ENCODE assay signal across 18 cellular contexts in genomic region chr2:2755990-2756389, GRCh38.
DNase-seq lines count a peak whose midpoint lies in the region; TF ChIP-seq lines count a peak whose summit lies in the region.
"Had no signal": no experiment of that assay in that cellular context is flagged by ENCODE, and none has a peak within 500 bp of the region (broad histone marks: within the 10 kb centered on the region; RNA-seq: fewer than 3 reads in every experiment).

No MANE protein-coding gene starts in this region.

- H3K27me3 ChIP-seq in left ventricle myocardium inferior (ENCODE audit: low read depth) (peaks cover 6% of the 10 kb centered on the region), spleen (replicated peaks in 1 of 7) (no peaks in the 10 kb centered on the region)
- H3K27me3 ChIP-seq: BLaER1 treated with 17β-estradiol and CSF1 and Interleukin-3, amounts not matched to agents 10 nM and 100 nM had no signal

- DNase-seq in cardiac septum (ENCODE audit: low spot score) = peak; percentile 62
- no peak for DNase-seq in left ventricle myocardium inferior
- no peak for DNase-seq in nephron progenitor cell
- peak; percentile 61 for DNase-seq in spleen
- DNase-seq in ureter (ENCODE audit: low spot score) = no peak
- DNase-seq in NCI-H1048 (lab: John Stamatoyannopoulos, UW) = no peak
- DNase-seq: AML-193; Caco-2; Calu3; CD4-positive, alpha-beta T cell; CD8-positive, alpha-beta T cell; DMS79 treated with DMSO at 0.1 percent for 48 hours; GF-D8 had no signal

- intact Hi-C loops in cardiac septum (cut with DNase I) (no loop called here), left ventricle myocardium inferior (cut with micrococcal nuclease) (no loop called here), spleen (cut with DNase I; ENCODE audit: low total_unique reads) (no loop called here)

- H3K27ac ChIP-seq in left ventricle myocardium inferior (replicated peaks) (no peak overlapping the region), spleen (no peak overlapping the region)
- H3K27ac ChIP-seq: 22Rv1; A549; BLaER1 treated with 17β-estradiol and CSF1 and Interleukin-3, amounts not matched to agents 10 nM and 100 nM; C4-2B had no signal

- WGBS in spleen, 5 donors = 80 to 96% (median 89%) methylated on average over 5 of the region's 5 CpGs

- no peaks in the 10 kb centered on the region for H3K4me1 ChIP-seq in left ventricle myocardium inferior
- H3K4me1 ChIP-seq in spleen = no peaks in the 10 kb centered on the region
- H3K4me1 ChIP-seq: A549, Caco-2 had no signal

- peaks cover 6% of the 10 kb centered on the region for H3K27me3 Mint-ChIP-seq in nephron progenitor cell (ENCODE audit: low read depth, poor library complexity)
- H3K27me3 Mint-ChIP-seq: B cell; CD4-positive, alpha-beta T cell had no signal

- H3K4me3 Mint-ChIP-seq in nephron progenitor cell = no peak overlapping the region
- H3K4me3 Mint-ChIP-seq: B cell; CD4-positive, alpha-beta T cell; CD8-positive, alpha-beta T cell had no signal

- H3K27ac Mint-ChIP-seq in nephron progenitor cell = peak overlapping the region; percentile 45
- H3K27ac Mint-ChIP-seq: B cell; CD4-positive, alpha-beta T cell; CD8-positive, alpha-beta T cell had no signal

- H3K4me3 ChIP-seq in left ventricle myocardium inferior = no peak overlapping the region
- no peak overlapping the region for H3K4me3 ChIP-seq in spleen
- H3K4me3 ChIP-seq: A549; BLaER1 treated with 17β-estradiol and CSF1 and Interleukin-3, amounts not matched to agents 10 nM and 100 nM had no signal

- no peak for TF ChIP-seq CTCF in left ventricle myocardium inferior (IDR thresholded peaks at IDR 0.05; ENCODE audit: borderline replicate concordance)
- TF ChIP-seq CTCF in nephron progenitor cell (IDR thresholded peaks at IDR 0.05) = no peak
- no peak for TF ChIP-seq CTCF in spleen (IDR thresholded peaks at IDR 0.05 in 8 of 11, conservative IDR thresholded peaks at IDR 0.05 in 3 of 11)

- H3K9me3 ChIP-seq in left ventricle myocardium inferior (replicated peaks) (peaks cover 19% of the 10 kb centered on the region), spleen (peaks cover 0 to 53% (median 32%) of the 10 kb centered on the region in 8 donors)

- TF ChIP-seq POLR2A in spleen (IDR thresholded peaks at IDR 0.05) = no peak

- H3K36me3 ChIP-seq in left ventricle myocardium inferior (no peaks in the 10 kb centered on the region), spleen (no peaks in the 10 kb centered on the region)

- H3K4me1 Mint-ChIP-seq in nephron progenitor cell = no peaks in the 10 kb centered on the region
- H3K4me1 Mint-ChIP-seq: B cell had no signal

- H3K36me3 Mint-ChIP-seq in nephron progenitor cell (ENCODE audit: low read depth) = no peaks in the 10 kb centered on the region
- H3K36me3 Mint-ChIP-seq: CD8-positive, alpha-beta T cell had no signal

- H3K9me3 Mint-ChIP-seq in nephron progenitor cell = peaks cover 35% of the 10 kb centered on the region

Comparison
In these comparisons a context has a peak if more than half of its experiments do, and no peak if none do; other contexts are left out.
1. DNase-seq: peak in cardiac septum (single experiment) and spleen (single experiment); none in left ventricle myocardium inferior (single experiment), nephron progenitor cell (single experiment), ureter (single experiment) and NCI-H1048 (single experiment).